ENCODE assay signal across 17 cellular contexts in genomic region chr2:175461839-175462238, GRCh38.
DNase-seq lines count a peak whose midpoint lies in the region; ATAC-seq and TF ChIP-seq lines count a peak whose summit lies in the region.
"Had no signal": no experiment of that assay in that cellular context is flagged by ENCODE, and none has a peak within 500 bp of the region (broad histone marks: within the 10 kb centered on the region; RNA-seq: fewer than 3 reads in every experiment).

No MANE protein-coding gene starts in this region.

- no peaks in the 10 kb centered on the region for H3K4me1 ChIP-seq in HEK293 (ENCODE audit: control insufficient read depth, insufficient read depth, low read length)
- no peaks in the 10 kb centered on the region for H3K4me1 ChIP-seq in hepatocyte (ENCODE audit: insufficient read depth)
- H3K4me1 ChIP-seq: uterus had no signal

- no peak for ATAC-seq in HG03439 (IDR thresholded peaks at IDR 0.05; ENCODE audit: unreplicated experiment)
- ATAC-seq: activated CD4-positive, CD25-positive, alpha-beta regulatory T cell treated with anti-CD3 and anti-CD28 coated beads, Interleukin-2, amount 50 U/mL, for 24 hours; activated CD8-positive, alpha-beta T cell treated with anti-CD3 and anti-CD28 coated beads, Interleukin-2, amount 10 ng/mL, durations not matched to agents 7 days and 5 days; stimulated activated memory B cell treated with anti-CD40 and anti-IgM and Interleukin-4, amounts not matched to agents 10 μg/mL and 1 μg/mL and 100 μg/mL, for 72 hours had no signal

- H3K36me3 ChIP-seq in HEK293 (ENCODE audit: control insufficient read depth in 2 of 2, insufficient read depth in 1 of 2, low read length in 2 of 2) (no peaks in the 10 kb centered on the region), hepatocyte (replicated peaks; ENCODE audit: insufficient read depth, low read depth) (no peaks in the 10 kb centered on the region)
- H3K36me3 ChIP-seq: uterus had no signal

- H3K27ac ChIP-seq in HEK293 (ENCODE audit: extremely low read depth, low read depth, low read length): no peak overlapping the region
- peak overlapping the region; percentile 67 for H3K27ac ChIP-seq in hepatocyte
- H3K27ac ChIP-seq: skin epidermis, uterus had no signal

- no peaks in the 10 kb centered on the region for H3K27me3 ChIP-seq in hepatocyte
- H3K27me3 ChIP-seq: uterus had no signal

- H3K4me3 ChIP-seq in HEK293 (ENCODE audit: low read depth, low read length) (no peak overlapping the region), hepatocyte (no peak overlapping the region)
- H3K4me3 ChIP-seq: skin epidermis, uterus had no signal

- H3K4me2 ChIP-seq in hepatocyte: no peak overlapping the region

- H3K9me3 ChIP-seq in HEK293 (ENCODE audit: control insufficient read depth, insufficient read depth, low read depth, low read length): no peaks in the 10 kb centered on the region
- no peaks in the 10 kb centered on the region for H3K9me3 ChIP-seq in hepatocyte (ENCODE audit: low read depth)
- H3K9me3 ChIP-seq: uterus had no signal

- POLR2A ChIA-PET in HEK293 (lab: Yijun Ruan, JAX): no interaction called here

- TF ChIP-seq CTCF in HEK293 (tag by site-specific recombination; IDR thresholded peaks at IDR 0.05) (no peak), hepatocyte (IDR thresholded peaks at IDR 0.05; ENCODE audit: poor library complexity) (no peak)

- peak; percentile 84 for DNase-seq in NCI-H146 treated with DMSO at 0.1 percent for 48 hours (lab: John Stamatoyannopoulos, UW; ENCODE audit: unreplicated experiment)
- peak; percentile 37 for DNase-seq in NCI-H526 treated with DMSO at 0.1 percent for 48 hours (lab: John Stamatoyannopoulos, UW)
- DNase-seq in hepatocyte (ENCODE audit: low spot score): peak; percentile 34
- no peak for DNase-seq in germinal center (ENCODE audit: low spot score)
- no peak for DNase-seq in NCI-H1694 (lab: John Stamatoyannopoulos, UW)
- DNase-seq: activated CD8-positive, alpha-beta T cell treated with anti-CD3 and anti-CD28 coated beads, Interleukin-2, amount 10 ng/mL, durations not matched to agents 7 days and 5 days; activated T-cell treated with anti-CD3 and anti-CD28 coated beads, Interleukin-2, amount 50 U/mL, for 1 hour; DMS79; Karpas-422; occipital lobe; stimulated activated CD4-positive, alpha-beta T cell treated with anti-CD3 and anti-CD28 coated beads, Interleukin-1b, Interleukin-23, amount 100 ng/mL, for 48 hours; uterus had no signal

- no peaks in the 10 kb centered on the region for H4K20me1 ChIP-seq in hepatocyte (ENCODE audit: insufficient read depth, poor library complexity, severe bottlenecking)

- CTCF ChIA-PET in HEK293 (lab: Yijun Ruan, JAX): no interaction called here

- H2AFZ ChIP-seq in hepatocyte: no peak overlapping the region

- H3K79me2 ChIP-seq in hepatocyte: no peaks in the 10 kb centered on the region

- H3K9me2 ChIP-seq in hepatocyte (replicated peaks; ENCODE audit: insufficient read depth): no peaks in the 10 kb centered on the region

- 59% methylated on average over 5 of the region's 5 CpGs for WGBS in hepatocyte (ENCODE audit: low lambda C conversion rate, missing lambda C conversion rate)

TF ChIP-seq in HEK293, 187 proteins besides CTCF, POLR2A, EP300 and RAD21:
- TF ChIP-seq TRIM28 (IDR thresholded peaks at IDR 0.05; ENCODE audit: borderline replicate concordance, low read length) (peak; percentile 80), ZNF112 (tag by site-specific recombination; IDR thresholded peaks at IDR 0.05) (no peak)

Comparison
In these comparisons a context has a peak if more than half of its experiments do, and no peak if none do; other contexts are left out.
1. DNase-seq: peak in NCI-H146 treated with DMSO at 0.1 percent for 48 hours (single experiment), NCI-H526 treated with DMSO at 0.1 percent for 48 hours (single experiment) and hepatocyte (single experiment); none in germinal center (single experiment) and NCI-H1694 (single experiment).